ENCODE assay signal across 9 cellular contexts in genomic region chr15:76840830-76841460, GRCh38.
A peak's percentile ranks its signal among the peaks of the same experiment; 100 is the strongest.
DNase-seq lines count a peak whose midpoint lies in the region; ATAC-seq and TF ChIP-seq lines count a peak whose summit lies in the region.
"Had no signal": no experiment of that assay in that cellular context is flagged by ENCODE, and none has a peak within 500 bp of the region (broad histone marks: within the 10 kb centered on the region; RNA-seq: fewer than 3 reads in every experiment).

No MANE protein-coding gene starts in this region.

- no peaks in the 10 kb centered on the region for H3K79me2 ChIP-seq in SK-N-SH (ENCODE audit: insufficient read depth)

- peak; percentile 39 for DNase-seq in COR-L47 (lab: John Stamatoyannopoulos, UW)
- DNase-seq in HEK293T (ENCODE audit: extremely low spot score) = peak; percentile 43
- DNase-seq in SK-N-SH = peak; percentile 42
- DNase-seq in left ventricle myocardium inferior = no peak
- DNase-seq in upper lobe of right lung = no peak

- intact Hi-C loops in left ventricle myocardium inferior (cut with micrococcal nuclease) = no loop called here
- intact Hi-C loops in upper lobe of right lung (cut with DNase I) = no loop called here

- H3K4me1 ChIP-seq in SK-N-SH (ENCODE audit: control insufficient read depth in 1 of 2, insufficient read depth in 2 of 2, low read depth in 1 of 2, low read length in 1 of 2) = peaks cover 0 to 8% of the 10 kb centered on the region in 2 experiments; a peak in 2 of 4 replicates
- peaks cover 8% of the 10 kb centered on the region for H3K4me1 ChIP-seq in left ventricle myocardium inferior
- no peaks in the 10 kb centered on the region for H3K4me1 ChIP-seq in upper lobe of right lung
- H3K4me1 ChIP-seq: SJCRH30 had no signal

- POLR2A ChIA-PET in HEK293T (lab: Yijun Ruan, JAX) = no interaction called here
- POLR2A ChIA-PET in SK-N-SH (lab: Yijun Ruan, JAX) = no interaction called here

- no peak; a peak in 1 of 4 replicates for TF ChIP-seq EP300 in SK-N-SH (IDR thresholded peaks at IDR 0.05; ENCODE audit: borderline replicate concordance in 1 of 2, low read depth in 1 of 2, low read length in 1 of 2)

- TF ChIP-seq RAD21 in SK-N-SH (IDR thresholded peaks at IDR 0.05; ENCODE audit: low read length) = peak; percentile 73

- H4K20me1 ChIP-seq in SK-N-SH (ENCODE audit: insufficient read depth) = no peaks in the 10 kb centered on the region

- H3K27ac ChIP-seq in SK-N-SH (ENCODE audit: low read depth in 2 of 2, low read length in 1 of 2) = no peak overlapping the region
- H3K27ac ChIP-seq in left ventricle myocardium inferior (replicated peaks) = no peak overlapping the region
- no peak overlapping the region for H3K27ac ChIP-seq in upper lobe of right lung
- H3K27ac ChIP-seq: SJCRH30 had no signal

- H3K36me3 ChIP-seq in SK-N-SH (replicated peaks in 1 of 2; ENCODE audit: control insufficient read depth in 1 of 2, insufficient read depth in 2 of 2, low read length in 1 of 2) = no peaks in the 10 kb centered on the region
- no peaks in the 10 kb centered on the region for H3K36me3 ChIP-seq in left ventricle myocardium inferior
- peaks cover 5% of the 10 kb centered on the region for H3K36me3 ChIP-seq in upper lobe of right lung
- H3K36me3 ChIP-seq: SJCRH30 had no signal

- no peaks in the 10 kb centered on the region for H3F3A ChIP-seq in SK-N-SH (replicated peaks; ENCODE audit: insufficient read depth)

- TF ChIP-seq CTCF in SK-N-SH (IDR thresholded peaks at IDR 0.05) (peak; percentile 73), left ventricle myocardium inferior (IDR thresholded peaks at IDR 0.05; ENCODE audit: borderline replicate concordance) (peak; percentile 57), upper lobe of right lung (IDR thresholded peaks at IDR 0.05) (peak; percentile 50)

- no peak overlapping the region for H2AFZ ChIP-seq in SK-N-SH (ENCODE audit: low read depth)

- H3K4me3 ChIP-seq in SK-N-SH (ENCODE audit: low read depth in 2 of 2, low read length in 1 of 2) (no peak overlapping the region), left ventricle myocardium inferior (no peak overlapping the region), upper lobe of right lung (no peak overlapping the region)
- H3K4me3 ChIP-seq: SJCRH30 had no signal

- CTCF ChIA-PET in HEK293T (lab: Yijun Ruan, JAX) = no interaction called here
- CTCF ChIA-PET in SK-N-SH (lab: Yijun Ruan, JAX) = interaction anchor here (0.6 to 1.5 kb wide), 10 partner anchors 12 to 648 kb away, joined by 3 to 7 read pairs (median 3); no protein-coding TSS in a partner anchor

- H3K27me3 ChIP-seq in SK-N-SH (ENCODE audit: insufficient read depth) (no peaks in the 10 kb centered on the region), left ventricle myocardium inferior (ENCODE audit: low read depth) (no peaks in the 10 kb centered on the region), upper lobe of right lung (no peaks in the 10 kb centered on the region)
- H3K27me3 ChIP-seq: SJCRH30 had no signal

- no peak overlapping the region for H3K9ac ChIP-seq in SK-N-SH

- WGBS in SK-N-SH (ENCODE audit: low lambda C conversion rate) = 36% methylated on average over 5 of the region's 5 CpGs

- H3K4me2 ChIP-seq in SK-N-SH = no peak overlapping the region

- ATAC-seq in upper lobe of right lung = no peak
- ATAC-seq in HG02642 (IDR thresholded peaks at IDR 0.05; ENCODE audit: poor library complexity, unreplicated experiment) = no peak
- ATAC-seq in HG02588 (IDR thresholded peaks at IDR 0.05; ENCODE audit: unreplicated experiment) = no peak
- ATAC-seq in GM18502 (IDR thresholded peaks at IDR 0.05; ENCODE audit: poor library complexity, unreplicated experiment) = no peak

- H3K9me2 ChIP-seq in SK-N-SH = no peaks in the 10 kb centered on the region

- no peaks in the 10 kb centered on the region for H3K9me3 ChIP-seq in SK-N-SH
- no peaks in the 10 kb centered on the region for H3K9me3 ChIP-seq in left ventricle myocardium inferior (replicated peaks)
- no peaks in the 10 kb centered on the region for H3K9me3 ChIP-seq in upper lobe of right lung
- H3K9me3 ChIP-seq: SJCRH30 had no signal

TF ChIP-seq in HEK293T, 16 proteins besides CTCF, POLR2A, EP300 and RAD21:
- TF ChIP-seq, protein P1, sequence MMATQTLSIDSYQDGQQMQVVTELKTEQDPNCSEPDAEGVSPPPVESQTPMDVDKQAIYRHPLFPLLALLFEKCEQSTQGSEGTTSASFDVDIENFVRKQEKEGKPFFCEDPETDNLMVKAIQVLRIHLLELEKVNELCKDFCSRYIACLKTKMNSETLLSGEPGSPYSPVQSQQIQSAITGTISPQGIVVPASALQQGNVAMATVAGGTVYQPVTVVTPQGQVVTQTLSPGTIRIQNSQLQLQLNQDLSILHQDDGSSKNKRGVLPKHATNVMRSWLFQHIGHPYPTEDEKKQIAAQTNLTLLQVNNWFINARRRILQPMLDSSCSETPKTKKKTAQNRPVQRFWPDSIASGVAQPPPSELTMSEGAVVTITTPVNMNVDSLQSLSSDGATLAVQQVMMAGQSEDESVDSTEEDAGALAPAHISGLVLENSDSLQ (IDR thresholded peaks at IDR 0.05) = peak; percentile 49; the same call in 1 of the 2 replicates
- TF ChIP-seq NFRKB (IDR thresholded peaks at IDR 0.05) = no peak
- TF ChIP-seq BHLHE40 (IDR thresholded peaks at IDR 0.05; ENCODE audit: borderline replicate concordance) = no peak
- TF ChIP-seq FOXM1 (IDR thresholded peaks at IDR 0.05; ENCODE audit: borderline replicate concordance) = no peak
- no peak for TF ChIP-seq HDGF (IDR thresholded peaks at IDR 0.05; ENCODE audit: borderline replicate concordance)
- TF ChIP-seq SP1 (IDR thresholded peaks at IDR 0.05) = no peak
- TF ChIP-seq L3MBTL2 (conservative IDR thresholded peaks at IDR 0.05) = no peak
- no peak for TF ChIP-seq FOXK2 (IDR thresholded peaks at IDR 0.05)

TF ChIP-seq in SK-N-SH, 30 proteins besides CTCF, POLR2A, EP300 and RAD21 (continues in another document):
- TF ChIP-seq JUND (IDR thresholded peaks at IDR 0.05) (no peak), REST (IDR thresholded peaks at IDR 0.05; ENCODE audit: low read depth, low read length) (no peak), RFX5 (IDR thresholded peaks at IDR 0.05; ENCODE audit: low read length) (no peak), TCF12 (IDR thresholded peaks at IDR 0.05) (peak; percentile 29; the same call in 1 of the 2 replicates), NFIC (IDR thresholded peaks at IDR 0.05; ENCODE audit: borderline replicate concordance) (no peak), TEAD4 (IDR thresholded peaks at IDR 0.05; ENCODE audit: borderline replicate concordance, insufficient read depth) (0 out of 2 replicates have a peak, but pooled peaks have one; percentile 7), EZH2phosphoT487 (IDR thresholded peaks at IDR 0.05; ENCODE audit: borderline replicate concordance, low read depth) (no peak), USF2 (IDR thresholded peaks at IDR 0.05; ENCODE audit: borderline replicate concordance, low read depth, low read length) (no peak), FOXJ3 (CRISPR knock-in tag; IDR thresholded peaks at IDR 0.05) (no peak), SIN3A (IDR thresholded peaks at IDR 0.05; ENCODE audit: borderline replicate concordance, low read depth, low read length) (no peak), POLR2AphosphoS5 (IDR thresholded peaks at IDR 0.05; ENCODE audit: low read depth, low read length) (0 out of 2 replicates have a peak, but pooled peaks have one; percentile 20), CHD2 (IDR thresholded peaks at IDR 0.05; ENCODE audit: low read length, partially characterized antibody) (peak; percentile 26), TAF1 (IDR thresholded peaks at IDR 0.05; ENCODE audit: borderline replicate concordance, low read depth, low read length) (no peak)
- TF ChIP-seq, protein P2, sequence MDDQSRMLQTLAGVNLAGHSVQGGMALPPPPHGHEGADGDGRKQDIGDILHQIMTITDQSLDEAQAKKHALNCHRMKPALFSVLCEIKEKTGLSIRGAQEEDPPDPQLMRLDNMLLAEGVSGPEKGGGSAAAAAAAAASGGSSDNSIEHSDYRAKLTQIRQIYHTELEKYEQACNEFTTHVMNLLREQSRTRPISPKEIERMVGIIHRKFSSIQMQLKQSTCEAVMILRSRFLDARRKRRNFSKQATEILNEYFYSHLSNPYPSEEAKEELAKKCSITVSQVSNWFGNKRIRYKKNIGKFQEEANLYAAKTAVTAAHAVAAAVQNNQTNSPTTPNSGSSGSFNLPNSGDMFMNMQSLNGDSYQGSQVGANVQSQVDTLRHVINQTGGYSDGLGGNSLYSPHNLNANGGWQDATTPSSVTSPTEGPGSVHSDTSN (IDR thresholded peaks at IDR 0.05) = 0 out of 2 replicates have a peak, but pooled peaks have one; percentile 24

Comparison
In these comparisons a context has a peak if more than half of its experiments do, and no peak if none do; other contexts are left out.
1. DNase-seq: peak in COR-L47 (single experiment), HEK293T (single experiment) and SK-N-SH (single experiment); none in left ventricle myocardium inferior (single experiment) and upper lobe of right lung (single experiment).
2. Peak in every context shown above with its lines, with median percentiles within 50 percentile points of each other: CTCF ChIP-seq.